In the genomic region with DNA sequence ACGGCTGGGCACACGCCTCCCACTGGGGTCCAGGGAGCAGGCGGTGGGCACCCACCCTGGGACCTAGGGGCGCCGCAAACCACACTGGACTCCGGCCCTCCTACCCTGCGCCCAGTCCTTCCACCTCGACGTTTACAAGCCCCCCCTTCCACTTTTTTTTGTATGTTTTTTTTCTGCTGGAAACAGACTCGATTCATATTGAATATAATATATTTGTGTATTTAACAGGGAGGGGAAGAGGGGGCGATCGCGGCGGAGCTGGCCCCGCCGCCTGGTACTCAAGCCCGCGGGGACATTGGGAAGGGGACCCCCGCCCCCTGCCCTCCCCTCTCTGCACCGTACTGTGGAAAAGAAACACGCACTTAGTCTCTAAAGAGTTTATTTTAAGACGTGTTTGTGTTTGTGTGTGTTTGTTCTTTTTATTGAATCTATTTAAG, we compare ENCODE assay signal across 9 cellular contexts. TPM values are rescaled to one million over a fixed set of nuclear protein-coding genes. Genes with fewer than 3 reads are reported as not detected.
A peak's percentile ranks its signal among the peaks of the same experiment; 100 is the strongest.
DNase-seq lines count a peak whose midpoint lies in the region; ATAC-seq and TF ChIP-seq lines count a peak whose summit lies in the region.
"Had no signal": no experiment of that assay in that cellular context is flagged by ENCODE, and none has a peak within 500 bp of the region (broad histone marks: within the 10 kb centered on the region; RNA-seq: fewer than 3 reads in every experiment).

No MANE protein-coding gene starts in this region.

- H3K4me1 Mint-ChIP-seq in HFFc6 (ENCODE audit: low read depth) = peaks cover 47% of the 10 kb centered on the region

- peaks cover 44% of the 10 kb centered on the region for H3K27me3 Mint-ChIP-seq in HFFc6 (ENCODE audit: insufficient read depth)

- H3K4me3 ChIP-seq in WERI-Rb-1 (ENCODE audit: low read depth, low read length) (peak overlapping the region; percentile 81), fibroblast of villous mesenchyme (ENCODE audit: low read depth, low read length) (peak overlapping the region; percentile 77), skin epidermis (peak overlapping the region; percentile 57 to 98 (median 86))

- peak overlapping the region; percentile 94 for H3K4me3 Mint-ChIP-seq in HFFc6

- DNase-seq in HFFc6 (no peak), WERI-Rb-1 (no peak), fibroblast of villous mesenchyme (ENCODE audit: low read depth) (no peak), foreskin melanocyte (no peak), GM10266 (ENCODE audit: extremely low spot score) (no peak)

- ATAC-seq in GM21515 (IDR thresholded peaks at IDR 0.05; ENCODE audit: unreplicated experiment) (no peak), HG02759 (IDR thresholded peaks at IDR 0.05; ENCODE audit: unreplicated experiment) (no peak)

- TF ChIP-seq CTCF in HFFc6 (IDR thresholded peaks at IDR 0.05) (no peak), WERI-Rb-1 (IDR thresholded peaks at IDR 0.05; ENCODE audit: low read depth, low read length) (no peak), fibroblast of villous mesenchyme (IDR thresholded peaks at IDR 0.05; ENCODE audit: insufficient read depth, low read depth, low read length) (no peak), GM10266 (IDR thresholded peaks at IDR 0.05; ENCODE audit: control insufficient read depth, insufficient read depth, low read depth, missing control alignments) (no peak)

- H3K36me3 ChIP-seq in WERI-Rb-1 = peaks cover 5% of the 10 kb centered on the region

- H3K36me3 Mint-ChIP-seq in HFFc6 (ENCODE audit: low read depth) = peaks cover 4% of the 10 kb centered on the region

- H3K27ac Mint-ChIP-seq in HFFc6 = peak overlapping the region; percentile 94

- peaks cover 4% of the 10 kb centered on the region; the same call in 1 of the 2 replicates for H3K9me3 Mint-ChIP-seq in HFFc6

- no peaks in the 10 kb centered on the region for H3K27me3 ChIP-seq in WERI-Rb-1 (ENCODE audit: insufficient read depth, low read depth, severe bottlenecking)

- H3K27ac ChIP-seq in WERI-Rb-1 (peak overlapping the region; percentile 83), skin epidermis (peak overlapping the region; percentile 89 to 100 (median 98))

- H3K9me3 ChIP-seq in WERI-Rb-1 (ENCODE audit: severe bottlenecking) = no peaks in the 10 kb centered on the region

RNA-seq across cellular contexts. Expression of gene JUNB, which starts 1.6 kb away (rescaled TPM):
- 10 to 100 TPM; 52.1 to 89.2 (median 83.8) TPM for total RNA-seq in HFFc6 (2021; fragmentation: NEBNext Ultra II Directional; extraction: Animal tissue kit (Norgen Biotek cat#: 25700))
- 88.1 and 107 TPM in 2 replicates for total RNA-seq in fibroblast of villous mesenchyme

RNA-seq across cellular contexts. Expression of gene PRDX2, which starts 8.7 kb away (rescaled TPM):
- 100 to 1,000 TPM; 214 to 269 (median 229) TPM for total RNA-seq in HFFc6 (2021; fragmentation: NEBNext Ultra II Directional; extraction: Animal tissue kit (Norgen Biotek cat#: 25700))
- total RNA-seq in fibroblast of villous mesenchyme = 222 and 230 TPM in 2 replicates
- total RNA-seq: SK-MEL-5 had no signal

RNA-seq across cellular contexts. Expression of gene THSD8, which starts 9.0 kb away (rescaled TPM):
- 10 to 100 TPM; 14.1 to 30.3 (median 25.6) TPM for total RNA-seq in HFFc6 (2021; fragmentation: NEBNext Ultra II Directional; extraction: Animal tissue kit (Norgen Biotek cat#: 25700))
- total RNA-seq in fibroblast of villous mesenchyme = not detected in 2 replicates
- total RNA-seq: SK-MEL-5 had no signal

RNA-seq across cellular contexts. Expression of gene RNASEH2A, which starts 13.5 kb away (rescaled TPM):
- 10 to 100 TPM; 17.9 to 43.2 (median 37.7) TPM for total RNA-seq in HFFc6 (2021; fragmentation: NEBNext Ultra II Directional; extraction: Animal tissue kit (Norgen Biotek cat#: 25700))
- 20.0 and 22.9 TPM in 2 replicates for total RNA-seq in fibroblast of villous mesenchyme

RNA-seq across cellular contexts. Expression of gene HOOK2, which starts 17.5 kb away (rescaled TPM):
- 10 to 100 TPM; 10.5 to 13.8 (median 11.5) TPM for total RNA-seq in HFFc6 (2021; fragmentation: NEBNext Ultra II Directional; extraction: Animal tissue kit (Norgen Biotek cat#: 25700))
- total RNA-seq in fibroblast of villous mesenchyme = 12.2 and 15.1 TPM in 2 replicates

Comparison
In these comparisons a context has a peak if more than half of its experiments do, and no peak if none do; other contexts are left out.
1. RNA of gene THSD8, which starts 9.0 kb away (total RNA-seq): 14.1 to 30.3 TPM in HFFc6; not detected in fibroblast of villous mesenchyme; every median in the first group is over 10 times any median in the second.
2. Peak in every context shown above with its lines, with median percentiles within 50 percentile points of each other: H3K4me3 ChIP-seq.